Comparison of ENCODE assay signal across 29 cellular contexts in genomic region chr11:95996621-95997020, GRCh38.
"Had no signal": no experiment of that assay in that cellular context is flagged by ENCODE, and none has a peak within 500 bp of the region (broad histone marks: within the 10 kb centered on the region; RNA-seq: fewer than 3 reads in every experiment).

No MANE protein-coding gene starts in this region.

- H3K27me3 Mint-ChIP-seq: activated CD4-positive, alpha-beta T cell treated with anti-CD3 and anti-CD28 coated beads for 36 hours; central memory CD8-positive, alpha-beta T cell; natural killer cell treated with Interleukin-12 subunit alpha and Interleukin-12 subunit beta and Interleukin-15 and Interleukin-18, amount 100 ng/mL, for 72 hours; T-cell; type B pancreatic cell had no signal

- H3K4me1 ChIP-seq: right lobe of liver, uterus had no signal

- ATAC-seq: activated CD4-positive, alpha-beta T cell treated with anti-CD3 and anti-CD28 coated beads for 36 hours; foreskin keratinocyte; heart right ventricle; left lobe of liver; mucosa of descending colon; natural killer cell treated with Interleukin-12 subunit alpha and Interleukin-12 subunit beta and Interleukin-15 and Interleukin-18, amount 100 ng/mL, for 72 hours; right lobe of liver; stimulated activated naive CD8-positive, alpha-beta T cell treated with anti-CD3 and anti-CD28 coated beads, Interleukin-15, Interleukin-2, amounts not matched to agents 100 U/mL and 50 U/mL, for 24 hours; T-cell had no signal

- H3K27me3 ChIP-seq: esophagus muscularis mucosa, foreskin keratinocyte, heart right ventricle, neutrophil, right lobe of liver, uterus had no signal

- FAIRE-seq: bronchial epithelial cell had no signal

- H3K4me3 ChIP-seq: esophagus muscularis mucosa, heart right ventricle, lung, mucosa of descending colon, right lobe of liver, uterus had no signal

- H3K27ac ChIP-seq: esophagus muscularis mucosa, foreskin keratinocyte, heart right ventricle, neutrophil, right lobe of liver, uterus had no signal

- DNase-seq: activated CD4-positive, alpha-beta T cell treated with anti-CD3 and anti-CD28 coated beads for 36 hours; activated CD4-positive, alpha-beta T cell treated with anti-CD3 and anti-CD28 coated beads, Interleukin-2, amount 50 U/mL, for 48 hours; activated CD4-positive, CD25-positive, alpha-beta regulatory T cell; activated CD8-positive, alpha-beta memory T cell treated with anti-CD3 and anti-CD28 coated beads, Interleukin-2, amount 50 U/mL, for 4 hours; activated effector memory CD4-positive, alpha-beta T cell treated with anti-CD3 and anti-CD28 coated beads, Interleukin-2, amount 50 U/mL, for 16 hours; activated naive CD4-positive, alpha-beta T cell treated with anti-CD3 and anti-CD28 coated beads for 36 hours; activated T-cell treated with anti-CD3 and anti-CD28 coated beads, Interleukin-2, amount 50 U/mL, for 1 hour; dermis blood vessel endothelial cell; effector CD4-positive, alpha-beta T cell; foreskin keratinocyte; heart right ventricle; kidney glomerular epithelial cell; mesendoderm; mucosa of descending colon; right lobe of liver; stimulated activated CD4-positive, alpha-beta T cell treated with anti-CD3 and anti-CD28 coated beads, Interleukin-4, amount 100 ng/mL, for 1 hour; stimulated activated naive CD8-positive, alpha-beta T cell treated with anti-CD3 and anti-CD28 coated beads, Interleukin-15, Interleukin-2, amounts not matched to agents 100 U/mL and 50 U/mL, for 24 hours; T-cell; uterus had no signal

- H3K36me3 Mint-ChIP-seq: natural killer cell treated with Interleukin-12 subunit alpha and Interleukin-12 subunit beta and Interleukin-15 and Interleukin-18, amount 100 ng/mL, for 72 hours had no signal

- H3K36me3 ChIP-seq: esophagus muscularis mucosa, neutrophil, right lobe of liver, uterus had no signal

- H3K27ac Mint-ChIP-seq: activated CD4-positive, alpha-beta T cell treated with anti-CD3 and anti-CD28 coated beads for 36 hours; activated naive CD4-positive, alpha-beta T cell treated with anti-CD3 and anti-CD28 coated beads for 36 hours; activated T-helper 1 cell treated with anti-CD3 and anti-CD28 coated beads, Interleukin-12 subunit alpha, Interleukin-12 subunit beta, Interleukin-2, Interleukin-4 antibody, amounts not matched to agents 30 ng/mL and 10 ng/mL and 1 ng/mL, durations not matched to agents 14 hours and 24 hours and 36 hours; natural killer cell treated with Interleukin-12 subunit alpha and Interleukin-12 subunit beta and Interleukin-15 and Interleukin-18, amount 100 ng/mL, for 72 hours; T-helper 2 cell treated with Interferon-gamma antibody and Interleukin-4, amounts not matched to agents 5 μg/mL and 100 μg/mL, for 36 hours; type B pancreatic cell had no signal

- H3K9me3 Mint-ChIP-seq: activated naive CD4-positive, alpha-beta T cell treated with anti-CD3 and anti-CD28 coated beads for 36 hours; activated T-helper 1 cell treated with anti-CD3 and anti-CD28 coated beads, Interleukin-12 subunit alpha, Interleukin-12 subunit beta, Interleukin-2, Interleukin-4 antibody, amounts not matched to agents 30 ng/mL and 10 ng/mL and 1 ng/mL, durations not matched to agents 14 hours and 24 hours and 36 hours; central memory CD8-positive, alpha-beta T cell; natural killer cell treated with Interleukin-12 subunit alpha and Interleukin-12 subunit beta and Interleukin-15 and Interleukin-18, amount 100 ng/mL, for 72 hours; T-cell; T-helper 2 cell treated with Interferon-gamma antibody and Interleukin-4, amounts not matched to agents 5 μg/mL and 100 μg/mL, for 36 hours; type B pancreatic cell had no signal

- H3K9me3 ChIP-seq: esophagus muscularis mucosa, heart right ventricle, mucosa of descending colon, neutrophil, right lobe of liver, uterus had no signal

- H3K4me3 Mint-ChIP-seq: activated CD4-positive, alpha-beta T cell treated with anti-CD3 and anti-CD28 coated beads for 36 hours; activated naive CD4-positive, alpha-beta T cell treated with anti-CD3 and anti-CD28 coated beads for 36 hours; activated T-helper 1 cell treated with anti-CD3 and anti-CD28 coated beads, Interleukin-12 subunit alpha, Interleukin-12 subunit beta, Interleukin-2, Interleukin-4 antibody, amounts not matched to agents 30 ng/mL and 10 ng/mL and 1 ng/mL, durations not matched to agents 14 hours and 24 hours and 36 hours; central memory CD8-positive, alpha-beta T cell; natural killer cell treated with Interleukin-12 subunit alpha and Interleukin-12 subunit beta and Interleukin-15 and Interleukin-18, amount 100 ng/mL, for 72 hours; T-cell; T-helper 2 cell treated with Interferon-gamma antibody and Interleukin-4, amounts not matched to agents 5 μg/mL and 100 μg/mL, for 36 hours; type B pancreatic cell had no signal
